29 cellular contexts compared by ENCODE assay signal in the genomic region with DNA sequence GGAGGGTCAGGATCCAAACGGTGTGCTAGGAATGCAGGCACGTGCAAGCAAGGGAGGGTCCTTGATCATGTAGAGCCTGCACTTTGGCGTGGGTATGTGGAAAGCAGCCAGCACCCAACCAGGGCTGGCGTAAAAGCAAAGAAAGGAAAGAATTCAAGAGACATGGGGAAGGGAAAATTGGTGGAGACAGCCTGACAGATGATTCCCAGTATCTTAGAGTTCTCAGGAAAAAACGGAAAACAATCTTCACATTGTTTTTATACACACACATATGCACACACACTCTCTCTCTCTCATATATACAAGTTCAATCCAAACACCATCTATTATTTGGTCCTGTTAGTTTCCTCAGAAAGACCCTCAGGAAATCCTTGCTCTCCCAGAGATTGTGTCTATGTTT. TPM values are rescaled to one million over a fixed set of nuclear protein-coding genes. Genes with fewer than 3 reads are reported as not detected.
DNase-seq lines count a peak whose midpoint lies in the region; ATAC-seq, FAIRE-seq and TF ChIP-seq lines count a peak whose summit lies in the region.
"Had no signal": no experiment of that assay in that cellular context is flagged by ENCODE, and none has a peak within 500 bp of the region (broad histone marks: within the 10 kb centered on the region; RNA-seq: fewer than 3 reads in every experiment).

No MANE protein-coding gene starts in this region.

- H4K91ac ChIP-seq in H1 (replicated peaks; ENCODE audit: insufficient read length, low read length), result no peak overlapping the region

- TF ChIP-seq RAD21 in H1 (IDR thresholded peaks at IDR 0.05 in 1 of 2, conservative IDR thresholded peaks at IDR 0.05 in 1 of 2; ENCODE audit: low read depth in 2 of 2, low read length in 2 of 2), result no peak

- no peaks in the 10 kb centered on the region for H4K20me1 ChIP-seq in H1 (replicated peaks in 1 of 2; ENCODE audit: control insufficient read depth in 1 of 2, insufficient read depth in 2 of 2, low read length in 2 of 2)

- H3K36me3 ChIP-seq in cardiac muscle cell (no peaks in the 10 kb centered on the region), H1 (ENCODE audit: control insufficient read depth in 2 of 4, insufficient read depth in 4 of 4, low read length in 3 of 4) (no peaks in the 10 kb centered on the region)
- H3K36me3 ChIP-seq: BE2C had no signal

- no peak overlapping the region for H3K4me2 ChIP-seq in H1 (ENCODE audit: insufficient read depth in 1 of 2, low read depth in 2 of 2, low read length in 2 of 2)

- peaks cover 10% of the 10 kb centered on the region for H3K9me3 Mint-ChIP-seq in nephron
- H3K9me3 Mint-ChIP-seq: CD8-positive, alpha-beta memory T cell had no signal

- TF ChIP-seq EP300 in H1 (IDR thresholded peaks at IDR 0.05; ENCODE audit: borderline replicate concordance in 1 of 2, low read depth in 2 of 2, low read length in 2 of 2), result no peak

- FAIRE-seq in H1 (lab: Jason Lieb, UNC), result no peak
- FAIRE-seq: GM12892, GM19239, HepG2 had no signal

- no peak overlapping the region for H3K9ac ChIP-seq in H1 (replicated peaks in 1 of 4; ENCODE audit: extremely low read depth in 1 of 4, low read depth in 3 of 4, low read length in 3 of 4)

- no peak overlapping the region for H3K4ac ChIP-seq in H1 (replicated peaks; ENCODE audit: insufficient read length, low read depth, low read length)

- no peak overlapping the region for H2BK120ac ChIP-seq in H1 (replicated peaks; ENCODE audit: low read depth, low read length)

- H3K4me1 Mint-ChIP-seq in nephron, result peaks cover 14% of the 10 kb centered on the region
- H3K4me1 Mint-ChIP-seq: CD14-positive monocyte; CD8-positive, alpha-beta memory T cell had no signal

- no peaks in the 10 kb centered on the region for H3K9me3 ChIP-seq in cardiac muscle cell (ENCODE audit: low read depth)
- H3K9me3 ChIP-seq in H1 (ENCODE audit: insufficient read depth in 2 of 2, low read depth in 1 of 2, low read length in 1 of 2), result no peaks in the 10 kb centered on the region
- H3K9me3 ChIP-seq: BE2C had no signal

- no peak overlapping the region for H3K23ac ChIP-seq in H1 (ENCODE audit: insufficient read length)

- no peak overlapping the region for H3K4me3 Mint-ChIP-seq in nephron
- H3K4me3 Mint-ChIP-seq: CD14-positive monocyte; CD8-positive, alpha-beta memory T cell had no signal

- no peak overlapping the region for H2BK12ac ChIP-seq in H1 (ENCODE audit: low read depth, low read length)

- H2BK20ac ChIP-seq in H1 (ENCODE audit: low read length), result no peak overlapping the region

- peaks cover 5% of the 10 kb centered on the region for H3K27me3 Mint-ChIP-seq in nephron (ENCODE audit: low read depth)

- no peaks in the 10 kb centered on the region for H3K79me2 ChIP-seq in H1 (ENCODE audit: control insufficient read depth in 1 of 2, insufficient read depth in 2 of 2, low read length in 2 of 2)

- H3K14ac ChIP-seq in H1 (ENCODE audit: insufficient read length), result no peak overlapping the region

- H2BK5ac ChIP-seq in H1 (ENCODE audit: low read depth, low read length), result peak overlapping the region; percentile 52; the same call in 1 of the 2 replicates

- no peak overlapping the region for H4K5ac ChIP-seq in H1 (ENCODE audit: insufficient read length, low read depth, low read length)

- H2AFZ ChIP-seq in H1 (ENCODE audit: low read length), result no peak overlapping the region

- intact Hi-C loops in Right ventricle myocardium superior (cut with DNase I), result no loop called here

- 91% methylated on average over 5 of the region's 5 CpGs; no CpG with 5 or more reads in 1 of the 2 experiments for whole genome bisulfite sequencing in H1 (ENCODE audit: extremely low coverage in 1 of 2, insufficient coverage in 1 of 2, insufficient read length in 1 of 2, insufficient replicate concordance in 2 of 2, low coverage in 1 of 2, low lambda C conversion rate in 2 of 2, missing lambda C conversion rate in 1 of 2), 2 experiments

- H3K4me1 ChIP-seq in cardiac muscle cell (ENCODE audit: low read depth), result peaks cover 18% of the 10 kb centered on the region
- H3K4me1 ChIP-seq in H1 (replicated peaks in 1 of 4; ENCODE audit: control insufficient read depth in 3 of 4, insufficient read depth in 4 of 4, low read length in 3 of 4), result no peaks in the 10 kb centered on the region
- H3K4me1 ChIP-seq: BE2C had no signal

- POLR2A ChIA-PET in H1 (lab: Charles Lee; ENCODE audit: partially characterized antibody), result no interaction called here

- no peak overlapping the region for H2BK15ac ChIP-seq in H1 (ENCODE audit: low read length)

- H3K4me3 ChIP-seq in cardiac muscle cell, result no peak overlapping the region
- no peak overlapping the region for H3K4me3 ChIP-seq in H1 (ENCODE audit: extremely low read depth in 1 of 4, insufficient read depth in 2 of 4, low read depth in 3 of 4, low read length in 4 of 4)

- no peaks in the 10 kb centered on the region for H3K27me3 ChIP-seq in cardiac muscle cell
- H3K27me3 ChIP-seq in H1 (replicated peaks in 1 of 4; ENCODE audit: control insufficient read depth in 3 of 4, extremely low read depth in 1 of 4, insufficient read depth in 3 of 4, low read length in 3 of 4), result no peaks in the 10 kb centered on the region
- H3K27me3 ChIP-seq: BE2C had no signal

- no peak overlapping the region; the same call in 1 of the 2 replicates for H3K18ac ChIP-seq in H1 (ENCODE audit: extremely low read depth, low read length)

- peak overlapping the region in 2 of 3 experiments; percentile 15 to 51 for H3K27ac Mint-ChIP-seq in nephron
- H3K27ac Mint-ChIP-seq: CD14-positive monocyte had no signal

- DNase-seq in cardiac muscle cell (ENCODE audit: low read depth in 1 of 2, low spot score in 1 of 2) (no peak), Right ventricle myocardium superior (no peak), H1 (ENCODE audit: low read depth in 1 of 2, low spot score in 2 of 2) (no peak), cortex of kidney (lab: John Stamatoyannopoulos, UW) (no peak)
- no peak for DNase-seq in NK-92 treated with Interleukin-12 subunit alpha and Interleukin-12 subunit beta, amount 100 ng/mL, for 24 hours (lab: John Stamatoyannopoulos, UW)
- DNase-seq: ACHN; BE2C; Calu3; CD8-positive, alpha-beta memory T cell; DMS79 treated with DMSO at 0.1 percent for 48 hours; Karpas-422; NCI-H1092; NCI-H1417 treated with DMSO at 0.1 percent for 48 hours; NCI-H1694 treated with DMSO at 0.1 percent for 48 hours; NCI-H2081; NCI-H2171; NCI-H226; NCI-H510A; NCI-H69; SHP77 treated with DMSO at 0.1 percent for 48 hours had no signal

- H3K23me2 ChIP-seq in H1 (ENCODE audit: low read depth, low read length), result peaks cover 2% of the 10 kb centered on the region; the same call in 1 of the 2 replicates

- TF ChIP-seq CTCF in cardiac muscle cell (IDR thresholded peaks at IDR 0.05; ENCODE audit: low read depth, low read length) (no peak), H1 (IDR thresholded peaks at IDR 0.05; ENCODE audit: control extremely low read depth in 1 of 3, insufficient read depth in 1 of 3, low read depth in 1 of 3, low read length in 3 of 3) (no peak), nephron (IDR thresholded peaks at IDR 0.05; ENCODE audit: unreplicated experiment in 3 of 3) (no peak)

- H3K56ac ChIP-seq in H1 (replicated peaks; ENCODE audit: insufficient read length, low read depth, low read length), result no peak overlapping the region

- no peak for TF ChIP-seq POLR2A in H1 (IDR thresholded peaks at IDR 0.05; ENCODE audit: control extremely low read depth in 1 of 2, low read depth in 2 of 2, low read length in 2 of 2)

- no peaks in the 10 kb centered on the region; the same call in 1 of the 2 replicates for H3K79me1 ChIP-seq in H1 (ENCODE audit: low read depth, low read length)

- CTCF ChIA-PET in H1 (lab: Charles Lee; ENCODE audit: partially characterized antibody), result no interaction called here

- peak overlapping the region; percentile 4 for H3K27ac ChIP-seq in cardiac muscle cell
- no peak overlapping the region for H3K27ac ChIP-seq in H1 (ENCODE audit: low read depth, low read length)
- H3K27ac ChIP-seq: 22Rv1, RWPE1 had no signal

- no peak overlapping the region for H4K8ac ChIP-seq in H1 (ENCODE audit: extremely low read depth, insufficient read depth, low read length)

- peaks cover 3% of the 10 kb centered on the region for H3K36me3 Mint-ChIP-seq in nephron (ENCODE audit: low read depth)
- H3K36me3 Mint-ChIP-seq: CD14-positive monocyte; CD8-positive, alpha-beta memory T cell had no signal

- no peak overlapping the region for H2AK5ac ChIP-seq in H1 (ENCODE audit: low read depth, low read length)

- ATAC-seq in Right ventricle myocardium superior (ENCODE audit: poor library complexity) (no peak), HG03571 (IDR thresholded peaks at IDR 0.05; ENCODE audit: unreplicated experiment) (no peak)
- ATAC-seq: HepG2, Panc1 had no signal

TF ChIP-seq in H1, 55 proteins besides CTCF, POLR2A, EP300 and RAD21:
- TF ChIP-seq JUND (IDR thresholded peaks at IDR 0.05; ENCODE audit: low read length) (no peak), HDAC2 (IDR thresholded peaks at IDR 0.05; ENCODE audit: borderline replicate concordance in 1 of 2, low read depth in 2 of 2, low read length in 2 of 2) (no peak), SP2 (IDR thresholded peaks at IDR 0.05; ENCODE audit: low read length) (no peak), TAF1 (IDR thresholded peaks at IDR 0.05; ENCODE audit: low read depth, low read length) (no peak), POU5F1 (IDR thresholded peaks at IDR 0.05; ENCODE audit: low read depth, low read length) (no peak), CBX5 (IDR thresholded peaks at IDR 0.05; ENCODE audit: low read depth, low read length) (no peak)

RNA-seq across cellular contexts. Expression of gene LTBP1, which starts 46.4 kb away (rescaled TPM):
- total RNA-seq in cardiac muscle cell, result 423 and 509 TPM in 2 replicates
- 216 and 265 TPM in 2 replicates for polyA plus RNA-seq in cardiac muscle cell
- total RNA-seq in Right ventricle myocardium superior, result 79.9 TPM
- 23.8 and 24.7 TPM in 2 replicates for total RNA-seq in H1 (2021; fragmentation: NEBNext Ultra II Directional; extraction: Animal tissue kit (Norgen Biotek cat#: 25700))
- 14.0 and 15.4 TPM in 2 replicates for polyA plus RNA-seq in H1 (2011; rRNA removed)
- polyA plus RNA-seq in H1 (2011; cell fraction: cytosol; rRNA removed), result 19.1 TPM
- 22.1 TPM for polyA plus RNA-seq in H1 (2011; cell fraction: nucleus; rRNA removed)
- 22.6 to 24.5 TPM (median 24.0 TPM) in 4 replicates for polyA plus RNA-seq in H1 (2012, experiment 1 of 2)
- polyA plus RNA-seq in H1 (2012, experiment 2 of 2), result 3.1 TPM
- 31.2 TPM for polyA plus RNA-seq in H1 (2013, experiment 1 of 2)
- polyA plus RNA-seq in H1 (2013, experiment 2 of 2), result 23.3 TPM
- polyA minus RNA-seq in H1 (2011; rRNA and poly(A)+ RNA removed), result 39.6 and 58.9 TPM in 2 replicates
- polyA minus RNA-seq in H1 (2011; cell fraction: cytosol; rRNA and poly(A)+ RNA removed), result 20.6 TPM
- 21.7 TPM for polyA minus RNA-seq in H1 (2011; cell fraction: nucleus; rRNA and poly(A)+ RNA removed)
- total RNA-seq: CD8-positive, alpha-beta memory T cell had no signal
- polyA plus RNA-seq: CD8-positive, alpha-beta memory T cell had no signal
